Comparison of ENCODE assay signal across 8 cellular contexts in genomic region chr6:1311400-1312192, GRCh38. TPM values are rescaled to one million over a fixed set of nuclear protein-coding genes. Genes with fewer than 3 reads are reported as not detected.
DNase-seq lines count a peak whose midpoint lies in the region; ATAC-seq, FAIRE-seq and TF ChIP-seq lines count a peak whose summit lies in the region.

TSS of gene FOXQ1 (plus strand) at chr6:1312098. CDS start at chr6:1312705, 607 bp downstream.

- peak within 1 kb of the TSS; percentile 82 for H2AFZ ChIP-seq in KMS-11 (ENCODE audit: low read depth)

- H3K27me3 Mint-ChIP-seq in CD4-positive, alpha-beta T cell = peaks cover 78% of the 10 kb centered on the region
- H3K27me3 Mint-ChIP-seq in stimulated activated naive CD8-positive, alpha-beta T cell treated with anti-CD3 and anti-CD28 coated beads, Interleukin-15, Interleukin-2, amounts not matched to agents 100 ng/mL and 50 ng/mL, for 24 hours = peaks cover 77% of the 10 kb centered on the region

- intact Hi-C loops in CD4-positive, alpha-beta T cell (cut with DNase I, micrococcal nuclease) = no loop called here
- intact Hi-C loops in breast epithelium (cut with DNase I; ENCODE audit: low total_unique reads) = no loop called here
- intact Hi-C loops in kidney (cut with DNase I) = no loop called here

- H3K79me2 ChIP-seq in KMS-11 (ENCODE audit: insufficient read depth, low read depth) = no peaks in the 10 kb centered on the region

- H3K4me2 ChIP-seq in KMS-11 = peak within 1 kb of the TSS; percentile 82

- POLR2A ChIA-PET in CD4-positive, alpha-beta T cell (lab: Charles Lee) = no interaction called here

- peak within 1 kb of the TSS; percentile 12; the same call in 1 of the 2 replicates for H3K9ac ChIP-seq in KMS-11
- H3K9ac ChIP-seq in kidney (ENCODE audit: low read length in 2 of 2) = peak within 1 kb of the TSS in 1 of 2 donors; percentile 55

- peaks cover 33% of the 10 kb centered on the region for H3K4me1 Mint-ChIP-seq in CD4-positive, alpha-beta T cell (ENCODE audit: low read depth)
- H3K4me1 Mint-ChIP-seq in stimulated activated naive CD8-positive, alpha-beta T cell treated with anti-CD3 and anti-CD28 coated beads, Interleukin-15, Interleukin-2, amounts not matched to agents 100 ng/mL and 50 ng/mL, for 24 hours (ENCODE audit: low read depth) = peaks cover 35% of the 10 kb centered on the region

- ATAC-seq in CD4-positive, alpha-beta T cell (ENCODE audit: poor library complexity) = no peak
- ATAC-seq in GM21526 (IDR thresholded peaks at IDR 0.05; ENCODE audit: low FRiP score, unreplicated experiment) = no peak

- H3K4me3 ChIP-seq in KMS-11 (IDR thresholded peaks at IDR 0.05; ENCODE audit: insufficient read depth, low read depth, low read length) (no peak within 1 kb of the TSS), breast epithelium (peak within 1 kb of the TSS; percentile 38 to 61 (median 52)), kidney (ENCODE audit: low read length in 2 of 2) (peak within 1 kb of the TSS; percentile 63 to 80)

- H3K36me3 Mint-ChIP-seq in CD4-positive, alpha-beta T cell (ENCODE audit: low read depth) = no peaks in the 10 kb centered on the region
- peaks cover 4% of the 10 kb centered on the region for H3K36me3 Mint-ChIP-seq in stimulated activated naive CD8-positive, alpha-beta T cell treated with anti-CD3 and anti-CD28 coated beads, Interleukin-15, Interleukin-2, amounts not matched to agents 100 ng/mL and 50 ng/mL, for 24 hours (ENCODE audit: low read depth)

- TF ChIP-seq CTCF in CD4-positive, alpha-beta T cell (IDR thresholded peaks at IDR 0.05) = no peak
- TF ChIP-seq CTCF in KMS-11 (conservative IDR thresholded peaks at IDR 0.05; ENCODE audit: low read depth, low read length) (no peak), breast epithelium (IDR thresholded peaks at IDR 0.05) (no peak), kidney (IDR thresholded peaks at IDR 0.05; ENCODE audit: borderline replicate concordance, extremely low read depth, insufficient read depth) (no peak)

- H3K27me3 ChIP-seq in CD4-positive, alpha-beta T cell (ENCODE audit: control insufficient read depth, insufficient read depth, low read length) = peaks cover 77% of the 10 kb centered on the region
- H3K27me3 ChIP-seq in KMS-11 (ENCODE audit: insufficient read depth, low read depth) (peaks cover 6% of the 10 kb centered on the region), breast epithelium (peaks cover 0 to 60% of the 10 kb centered on the region in 2 donors)

- H4K20me1 ChIP-seq in KMS-11 (ENCODE audit: insufficient read depth) = no peaks in the 10 kb centered on the region

- H3K36me3 ChIP-seq in KMS-11 (ENCODE audit: insufficient read depth) (no peaks in the 10 kb centered on the region), breast epithelium (no peaks in the 10 kb centered on the region), kidney (ENCODE audit: control insufficient read depth in 1 of 2, insufficient read depth in 2 of 2, low read length in 2 of 2) (no peaks in the 10 kb centered on the region)

- H3K9me3 ChIP-seq in CD4-positive, alpha-beta T cell (ENCODE audit: control insufficient read depth, low read length) = no peaks in the 10 kb centered on the region
- H3K9me3 ChIP-seq in breast epithelium = no peaks in the 10 kb centered on the region
- no peaks in the 10 kb centered on the region for H3K9me3 ChIP-seq in kidney (ENCODE audit: control insufficient read depth in 1 of 2, low read length in 2 of 2)

- no peak for DNase-seq in CD4-positive, alpha-beta T cell
- DNase-seq in breast epithelium (ENCODE audit: low spot score in 2 of 2) (peak in 1 of 2 donors; percentile 59), kidney (peak; percentile 94), NCI-H1694 treated with DMSO at 0.1 percent for 48 hours (lab: John Stamatoyannopoulos, UW) (no peak), midbrain (lab: John Stamatoyannopoulos, UW) (no peak)

- no peak within 1 kb of the TSS for H3K27ac ChIP-seq in CD4-positive, alpha-beta T cell (ENCODE audit: low read depth, low read length)
- no peak within 1 kb of the TSS for H3K27ac ChIP-seq in KMS-11
- peak within 1 kb of the TSS; percentile 52 to 83 for H3K27ac ChIP-seq in breast epithelium
- peak within 1 kb of the TSS; percentile 66 to 76 for H3K27ac ChIP-seq in kidney (ENCODE audit: low read depth in 2 of 2, low read length in 2 of 2)

- TF ChIP-seq POLR2A in breast epithelium (IDR thresholded peaks at IDR 0.05) = peak; percentile 47

- no peak for FAIRE-seq in kidney (lab: Jason Lieb, UNC)

- peaks cover 6% of the 10 kb centered on the region for H3K4me1 ChIP-seq in KMS-11 (ENCODE audit: low read depth, poor library complexity, severe bottlenecking)
- peaks cover 0 to 6% of the 10 kb centered on the region in 2 donors for H3K4me1 ChIP-seq in breast epithelium
- peaks cover 0 to 10% of the 10 kb centered on the region in 2 donors for H3K4me1 ChIP-seq in kidney (ENCODE audit: control insufficient read depth in 1 of 2, insufficient read depth in 1 of 2, low read depth in 1 of 2, low read length in 2 of 2)

- CTCF ChIA-PET in CD4-positive, alpha-beta T cell (lab: Charles Lee) = no interaction called here

- no peak within 1 kb of the TSS for H3K27ac Mint-ChIP-seq in CD4-positive, alpha-beta T cell
- H3K27ac Mint-ChIP-seq in stimulated activated naive CD8-positive, alpha-beta T cell treated with anti-CD3 and anti-CD28 coated beads, Interleukin-15, Interleukin-2, amounts not matched to agents 100 ng/mL and 50 ng/mL, for 24 hours = no peak within 1 kb of the TSS

- H3K4me3 Mint-ChIP-seq in CD4-positive, alpha-beta T cell = peak within 1 kb of the TSS; percentile 58
- peak within 1 kb of the TSS; percentile 66 for H3K4me3 Mint-ChIP-seq in stimulated activated naive CD8-positive, alpha-beta T cell treated with anti-CD3 and anti-CD28 coated beads, Interleukin-15, Interleukin-2, amounts not matched to agents 100 ng/mL and 50 ng/mL, for 24 hours

- no peaks in the 10 kb centered on the region for H3K9me3 Mint-ChIP-seq in CD4-positive, alpha-beta T cell
- H3K9me3 Mint-ChIP-seq in stimulated activated naive CD8-positive, alpha-beta T cell treated with anti-CD3 and anti-CD28 coated beads, Interleukin-15, Interleukin-2, amounts not matched to agents 100 ng/mL and 50 ng/mL, for 24 hours = no peaks in the 10 kb centered on the region

RNA-seq across cellular contexts. Expression of gene FOXQ1, which starts in this region (rescaled TPM):
- not detected for total RNA-seq in CD4-positive, alpha-beta T cell
- total RNA-seq in breast epithelium = 1 to 10 TPM in 1 of 3 donors, under 1 TPM in 1, not detected in 1; 0.16 to 1.5 TPM
- total RNA-seq in kidney = 33.6 TPM
- polyA plus RNA-seq in kidney (ENCODE audit: insufficient read depth, low read depth, low replicate concordance) = 6.0 TPM

Comparison
In these comparisons a context has a peak if more than half of its experiments do, and no peak if none do; other contexts are left out.
1. RNA of gene FOXQ1 (total RNA-seq): 33.6 TPM in kidney (single experiment); 0.16 to 1.5 TPM in breast epithelium and not detected in CD4-positive, alpha-beta T cell; every median in the first group is over 10 times any median in the second.
2. H3K27ac ChIP-seq: peak in breast epithelium (2 of 2) and kidney (2 of 2); none in CD4-positive, alpha-beta T cell (single experiment) and KMS-11 (single experiment).